In the genomic region with DNA sequence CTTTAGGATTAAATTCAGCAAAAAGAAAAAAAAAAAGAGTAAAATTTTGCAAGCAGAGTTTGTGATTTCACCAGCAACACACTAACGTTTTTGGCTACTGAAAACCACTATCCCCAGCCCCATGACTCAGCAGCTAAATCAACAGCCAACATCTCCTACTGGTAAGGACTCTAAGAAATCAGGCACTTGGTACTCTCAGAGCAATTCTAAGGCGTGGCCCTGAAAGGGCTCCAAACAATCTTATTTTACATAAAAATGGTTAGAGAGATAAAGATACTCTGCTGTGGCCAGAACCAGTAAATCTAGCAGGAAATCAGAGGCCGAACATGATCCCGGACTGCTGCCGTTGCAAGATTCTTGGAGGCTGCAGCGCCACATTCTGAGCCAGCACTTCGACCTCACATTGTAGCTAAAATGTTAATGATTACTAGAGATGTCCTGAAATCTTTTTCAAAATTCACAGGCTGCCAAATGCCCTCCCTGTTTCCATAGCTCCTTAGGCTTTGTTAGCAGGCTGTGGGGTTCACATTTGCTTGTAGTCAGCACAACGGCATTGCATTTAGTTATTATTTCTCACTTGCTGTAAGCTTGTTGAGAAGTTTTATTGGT, we compare ENCODE assay signal across 1 cellular context.
TF ChIP-seq lines count a peak whose summit lies in the region.

No MANE protein-coding gene starts in this region.

TF ChIP-seq in HepG2, 621 proteins besides CTCF, POLR2A, EP300 and RAD21 (continued from another document and continues in another):
- TF ChIP-seq, protein P1, sequence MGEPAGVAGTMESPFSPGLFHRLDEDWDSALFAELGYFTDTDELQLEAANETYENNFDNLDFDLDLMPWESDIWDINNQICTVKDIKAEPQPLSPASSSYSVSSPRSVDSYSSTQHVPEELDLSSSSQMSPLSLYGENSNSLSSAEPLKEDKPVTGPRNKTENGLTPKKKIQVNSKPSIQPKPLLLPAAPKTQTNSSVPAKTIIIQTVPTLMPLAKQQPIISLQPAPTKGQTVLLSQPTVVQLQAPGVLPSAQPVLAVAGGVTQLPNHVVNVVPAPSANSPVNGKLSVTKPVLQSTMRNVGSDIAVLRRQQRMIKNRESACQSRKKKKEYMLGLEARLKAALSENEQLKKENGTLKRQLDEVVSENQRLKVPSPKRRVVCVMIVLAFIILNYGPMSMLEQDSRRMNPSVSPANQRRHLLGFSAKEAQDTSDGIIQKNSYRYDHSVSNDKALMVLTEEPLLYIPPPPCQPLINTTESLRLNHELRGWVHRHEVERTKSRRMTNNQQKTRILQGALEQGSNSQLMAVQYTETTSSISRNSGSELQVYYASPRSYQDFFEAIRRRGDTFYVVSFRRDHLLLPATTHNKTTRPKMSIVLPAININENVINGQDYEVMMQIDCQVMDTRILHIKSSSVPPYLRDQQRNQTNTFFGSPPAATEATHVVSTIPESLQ (CRISPR knock-in tag; conservative IDR thresholded peaks at IDR 0.05): no peak
- no peak; the same call in 1 of the 2 replicates for TF ChIP-seq PITX1 (CRISPR knock-in tag; IDR thresholded peaks at IDR 0.05)
- TF ChIP-seq, protein P2, sequence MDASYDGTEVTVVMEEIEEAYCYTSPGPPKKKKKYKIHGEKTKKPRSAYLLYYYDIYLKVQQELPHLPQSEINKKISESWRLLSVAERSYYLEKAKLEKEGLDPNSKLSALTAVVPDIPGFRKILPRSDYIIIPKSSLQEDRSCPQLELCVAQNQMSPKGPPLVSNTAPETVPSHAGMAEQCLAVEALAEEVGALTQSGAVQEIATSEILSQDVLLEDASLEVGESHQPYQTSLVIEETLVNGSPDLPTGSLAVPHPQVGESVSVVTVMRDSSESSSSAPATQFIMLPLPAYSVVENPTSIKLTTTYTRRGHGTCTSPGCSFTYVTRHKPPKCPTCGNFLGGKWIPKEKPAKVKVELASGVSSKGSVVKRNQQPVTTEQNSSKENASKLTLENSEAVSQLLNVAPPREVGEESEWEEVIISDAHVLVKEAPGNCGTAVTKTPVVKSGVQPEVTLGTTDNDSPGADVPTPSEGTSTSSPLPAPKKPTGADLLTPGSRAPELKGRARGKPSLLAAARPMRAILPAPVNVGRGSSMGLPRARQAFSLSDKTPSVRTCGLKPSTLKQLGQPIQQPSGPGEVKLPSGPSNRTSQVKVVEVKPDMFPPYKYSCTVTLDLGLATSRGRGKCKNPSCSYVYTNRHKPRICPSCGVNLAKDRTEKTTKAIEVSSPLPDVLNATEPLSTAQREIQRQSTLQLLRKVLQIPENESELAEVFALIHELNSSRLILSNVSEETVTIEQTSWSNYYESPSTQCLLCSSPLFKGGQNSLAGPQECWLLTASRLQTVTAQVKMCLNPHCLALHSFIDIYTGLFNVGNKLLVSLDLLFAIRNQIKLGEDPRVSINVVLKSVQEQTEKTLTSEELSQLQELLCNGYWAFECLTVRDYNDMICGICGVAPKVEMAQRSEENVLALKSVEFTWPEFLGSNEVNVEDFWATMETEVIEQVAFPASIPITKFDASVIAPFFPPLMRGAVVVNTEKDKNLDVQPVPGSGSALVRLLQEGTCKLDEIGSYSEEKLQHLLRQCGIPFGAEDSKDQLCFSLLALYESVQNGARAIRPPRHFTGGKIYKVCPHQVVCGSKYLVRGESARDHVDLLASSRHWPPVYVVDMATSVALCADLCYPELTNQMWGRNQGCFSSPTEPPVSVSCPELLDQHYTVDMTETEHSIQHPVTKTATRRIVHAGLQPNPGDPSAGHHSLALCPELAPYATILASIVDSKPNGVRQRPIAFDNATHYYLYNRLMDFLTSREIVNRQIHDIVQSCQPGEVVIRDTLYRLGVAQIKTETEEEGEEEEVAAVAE (CRISPR knock-in tag; IDR thresholded peaks at IDR 0.05; ENCODE audit: borderline replicate concordance): 0 out of 2 replicates have a peak, but pooled peaks have one; percentile 38
- TF ChIP-seq NFIC (IDR thresholded peaks at IDR 0.05; ENCODE audit: low read length): no peak
- TF ChIP-seq, protein P3, sequence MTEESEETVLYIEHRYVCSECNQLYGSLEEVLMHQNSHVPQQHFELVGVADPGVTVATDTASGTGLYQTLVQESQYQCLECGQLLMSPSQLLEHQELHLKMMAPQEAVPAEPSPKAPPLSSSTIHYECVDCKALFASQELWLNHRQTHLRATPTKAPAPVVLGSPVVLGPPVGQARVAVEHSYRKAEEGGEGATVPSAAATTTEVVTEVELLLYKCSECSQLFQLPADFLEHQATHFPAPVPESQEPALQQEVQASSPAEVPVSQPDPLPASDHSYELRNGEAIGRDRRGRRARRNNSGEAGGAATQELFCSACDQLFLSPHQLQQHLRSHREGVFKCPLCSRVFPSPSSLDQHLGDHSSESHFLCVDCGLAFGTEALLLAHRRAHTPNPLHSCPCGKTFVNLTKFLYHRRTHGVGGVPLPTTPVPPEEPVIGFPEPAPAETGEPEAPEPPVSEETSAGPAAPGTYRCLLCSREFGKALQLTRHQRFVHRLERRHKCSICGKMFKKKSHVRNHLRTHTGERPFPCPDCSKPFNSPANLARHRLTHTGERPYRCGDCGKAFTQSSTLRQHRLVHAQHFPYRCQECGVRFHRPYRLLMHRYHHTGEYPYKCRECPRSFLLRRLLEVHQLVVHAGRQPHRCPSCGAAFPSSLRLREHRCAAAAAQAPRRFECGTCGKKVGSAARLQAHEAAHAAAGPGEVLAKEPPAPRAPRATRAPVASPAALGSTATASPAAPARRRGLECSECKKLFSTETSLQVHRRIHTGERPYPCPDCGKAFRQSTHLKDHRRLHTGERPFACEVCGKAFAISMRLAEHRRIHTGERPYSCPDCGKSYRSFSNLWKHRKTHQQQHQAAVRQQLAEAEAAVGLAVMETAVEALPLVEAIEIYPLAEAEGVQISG (CRISPR knock-in tag; IDR thresholded peaks at IDR 0.05): no peak
- TF ChIP-seq, protein P4, sequence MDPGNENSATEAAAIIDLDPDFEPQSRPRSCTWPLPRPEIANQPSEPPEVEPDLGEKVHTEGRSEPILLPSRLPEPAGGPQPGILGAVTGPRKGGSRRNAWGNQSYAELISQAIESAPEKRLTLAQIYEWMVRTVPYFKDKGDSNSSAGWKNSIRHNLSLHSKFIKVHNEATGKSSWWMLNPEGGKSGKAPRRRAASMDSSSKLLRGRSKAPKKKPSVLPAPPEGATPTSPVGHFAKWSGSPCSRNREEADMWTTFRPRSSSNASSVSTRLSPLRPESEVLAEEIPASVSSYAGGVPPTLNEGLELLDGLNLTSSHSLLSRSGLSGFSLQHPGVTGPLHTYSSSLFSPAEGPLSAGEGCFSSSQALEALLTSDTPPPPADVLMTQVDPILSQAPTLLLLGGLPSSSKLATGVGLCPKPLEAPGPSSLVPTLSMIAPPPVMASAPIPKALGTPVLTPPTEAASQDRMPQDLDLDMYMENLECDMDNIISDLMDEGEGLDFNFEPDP (CRISPR knock-in tag; conservative IDR thresholded peaks at IDR 0.05): no peak
- no peak for TF ChIP-seq MEIS1 (CRISPR knock-in tag; IDR thresholded peaks at IDR 0.05; ENCODE audit: borderline replicate concordance)
- no peak for TF ChIP-seq SPEN (CRISPR knock-in tag; IDR thresholded peaks at IDR 0.05; ENCODE audit: low read depth)
- no peak for TF ChIP-seq ZNF282 (IDR thresholded peaks at IDR 0.05; ENCODE audit: partially characterized antibody)
- TF ChIP-seq ZNF563 (CRISPR knock-in tag; IDR thresholded peaks at IDR 0.05): no peak
- no peak for TF ChIP-seq RELA (CRISPR knock-in tag; IDR thresholded peaks at IDR 0.05)
- 0 out of 2 replicates have a peak, but pooled peaks have one; percentile 5 for TF ChIP-seq NCOA2 (CRISPR knock-in tag; IDR thresholded peaks at IDR 0.05)
- TF ChIP-seq MTA3 (CRISPR knock-in tag; IDR thresholded peaks at IDR 0.05): no peak
- TF ChIP-seq ZNF562 (CRISPR knock-in tag; IDR thresholded peaks at IDR 0.05; ENCODE audit: borderline replicate concordance): no peak
- TF ChIP-seq HMGA1 (CRISPR knock-in tag; conservative IDR thresholded peaks at IDR 0.05): no peak
- no peak for TF ChIP-seq FLYWCH1 (CRISPR knock-in tag; IDR thresholded peaks at IDR 0.05)
- TF ChIP-seq ZNF773 (CRISPR knock-in tag; IDR thresholded peaks at IDR 0.05; ENCODE audit: borderline replicate concordance): no peak
- TF ChIP-seq ZNF607 (CRISPR knock-in tag; IDR thresholded peaks at IDR 0.05; ENCODE audit: borderline replicate concordance): peak; percentile 25; the same call in 1 of the 2 replicates
- no peak; the same call in 1 of the 2 replicates for TF ChIP-seq JUNB (CRISPR knock-in tag; IDR thresholded peaks at IDR 0.05; ENCODE audit: borderline replicate concordance)
- no peak for TF ChIP-seq ZSCAN29 (CRISPR knock-in tag; conservative IDR thresholded peaks at IDR 0.05)
- TF ChIP-seq, protein P5, sequence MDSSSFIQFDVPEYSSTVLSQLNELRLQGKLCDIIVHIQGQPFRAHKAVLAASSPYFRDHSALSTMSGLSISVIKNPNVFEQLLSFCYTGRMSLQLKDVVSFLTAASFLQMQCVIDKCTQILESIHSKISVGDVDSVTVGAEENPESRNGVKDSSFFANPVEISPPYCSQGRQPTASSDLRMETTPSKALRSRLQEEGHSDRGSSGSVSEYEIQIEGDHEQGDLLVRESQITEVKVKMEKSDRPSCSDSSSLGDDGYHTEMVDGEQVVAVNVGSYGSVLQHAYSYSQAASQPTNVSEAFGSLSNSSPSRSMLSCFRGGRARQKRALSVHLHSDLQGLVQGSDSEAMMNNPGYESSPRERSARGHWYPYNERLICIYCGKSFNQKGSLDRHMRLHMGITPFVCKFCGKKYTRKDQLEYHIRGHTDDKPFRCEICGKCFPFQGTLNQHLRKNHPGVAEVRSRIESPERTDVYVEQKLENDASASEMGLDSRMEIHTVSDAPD (CRISPR knock-in tag; IDR thresholded peaks at IDR 0.05): no peak
- TF ChIP-seq HOXA5 (CRISPR knock-in tag; IDR thresholded peaks at IDR 0.05): peak; percentile 59; the same call in 1 of the 2 replicates
- TF ChIP-seq, protein P6, sequence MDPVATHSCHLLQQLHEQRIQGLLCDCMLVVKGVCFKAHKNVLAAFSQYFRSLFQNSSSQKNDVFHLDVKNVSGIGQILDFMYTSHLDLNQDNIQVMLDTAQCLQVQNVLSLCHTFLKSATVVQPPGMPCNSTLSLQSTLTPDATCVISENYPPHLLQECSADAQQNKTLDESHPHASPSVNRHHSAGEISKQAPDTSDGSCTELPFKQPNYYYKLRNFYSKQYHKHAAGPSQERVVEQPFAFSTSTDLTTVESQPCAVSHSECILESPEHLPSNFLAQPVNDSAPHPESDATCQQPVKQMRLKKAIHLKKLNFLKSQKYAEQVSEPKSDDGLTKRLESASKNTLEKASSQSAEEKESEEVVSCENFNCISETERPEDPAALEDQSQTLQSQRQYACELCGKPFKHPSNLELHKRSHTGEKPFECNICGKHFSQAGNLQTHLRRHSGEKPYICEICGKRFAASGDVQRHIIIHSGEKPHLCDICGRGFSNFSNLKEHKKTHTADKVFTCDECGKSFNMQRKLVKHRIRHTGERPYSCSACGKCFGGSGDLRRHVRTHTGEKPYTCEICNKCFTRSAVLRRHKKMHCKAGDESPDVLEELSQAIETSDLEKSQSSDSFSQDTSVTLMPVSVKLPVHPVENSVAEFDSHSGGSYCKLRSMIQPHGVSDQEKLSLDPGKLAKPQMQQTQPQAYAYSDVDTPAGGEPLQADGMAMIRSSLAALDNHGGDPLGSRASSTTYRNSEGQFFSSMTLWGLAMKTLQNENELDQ (CRISPR knock-in tag; IDR thresholded peaks at IDR 0.05; ENCODE audit: borderline replicate concordance): no peak
- no peak; the same call in 1 of the 2 replicates for TF ChIP-seq EED (CRISPR knock-in tag; IDR thresholded peaks at IDR 0.05)
- TF ChIP-seq, protein P7, sequence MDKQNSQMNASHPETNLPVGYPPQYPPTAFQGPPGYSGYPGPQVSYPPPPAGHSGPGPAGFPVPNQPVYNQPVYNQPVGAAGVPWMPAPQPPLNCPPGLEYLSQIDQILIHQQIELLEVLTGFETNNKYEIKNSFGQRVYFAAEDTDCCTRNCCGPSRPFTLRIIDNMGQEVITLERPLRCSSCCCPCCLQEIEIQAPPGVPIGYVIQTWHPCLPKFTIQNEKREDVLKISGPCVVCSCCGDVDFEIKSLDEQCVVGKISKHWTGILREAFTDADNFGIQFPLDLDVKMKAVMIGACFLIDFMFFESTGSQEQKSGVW (CRISPR knock-in tag; IDR thresholded peaks at IDR 0.05; ENCODE audit: borderline replicate concordance): no peak
- TF ChIP-seq, protein P8, sequence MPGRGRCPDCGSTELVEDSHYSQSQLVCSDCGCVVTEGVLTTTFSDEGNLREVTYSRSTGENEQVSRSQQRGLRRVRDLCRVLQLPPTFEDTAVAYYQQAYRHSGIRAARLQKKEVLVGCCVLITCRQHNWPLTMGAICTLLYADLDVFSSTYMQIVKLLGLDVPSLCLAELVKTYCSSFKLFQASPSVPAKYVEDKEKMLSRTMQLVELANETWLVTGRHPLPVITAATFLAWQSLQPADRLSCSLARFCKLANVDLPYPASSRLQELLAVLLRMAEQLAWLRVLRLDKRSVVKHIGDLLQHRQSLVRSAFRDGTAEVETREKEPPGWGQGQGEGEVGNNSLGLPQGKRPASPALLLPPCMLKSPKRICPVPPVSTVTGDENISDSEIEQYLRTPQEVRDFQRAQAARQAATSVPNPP (CRISPR knock-in tag; IDR thresholded peaks at IDR 0.05): no peak
- TF ChIP-seq, protein P9, sequence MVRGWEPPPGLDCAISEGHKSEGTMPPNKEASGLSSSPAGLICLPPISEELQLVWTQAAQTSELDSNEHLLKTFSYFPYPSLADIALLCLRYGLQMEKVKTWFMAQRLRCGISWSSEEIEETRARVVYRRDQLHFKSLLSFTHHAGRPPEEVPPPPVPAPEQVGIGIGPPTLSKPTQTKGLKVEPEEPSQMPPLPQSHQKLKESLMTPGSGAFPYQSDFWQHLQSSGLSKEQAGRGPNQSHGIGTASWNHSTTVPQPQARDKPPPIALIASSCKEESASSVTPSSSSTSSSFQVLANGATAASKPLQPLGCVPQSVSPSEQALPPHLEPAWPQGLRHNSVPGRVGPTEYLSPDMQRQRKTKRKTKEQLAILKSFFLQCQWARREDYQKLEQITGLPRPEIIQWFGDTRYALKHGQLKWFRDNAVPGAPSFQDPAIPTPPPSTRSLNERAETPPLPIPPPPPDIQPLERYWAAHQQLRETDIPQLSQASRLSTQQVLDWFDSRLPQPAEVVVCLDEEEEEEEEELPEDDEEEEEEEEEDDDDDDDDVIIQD (CRISPR knock-in tag; IDR thresholded peaks at IDR 0.05; ENCODE audit: low read depth): no peak
- TF ChIP-seq CBX1 (IDR thresholded peaks at IDR 0.05; ENCODE audit: low read depth): no peak
- TF ChIP-seq, protein P10, sequence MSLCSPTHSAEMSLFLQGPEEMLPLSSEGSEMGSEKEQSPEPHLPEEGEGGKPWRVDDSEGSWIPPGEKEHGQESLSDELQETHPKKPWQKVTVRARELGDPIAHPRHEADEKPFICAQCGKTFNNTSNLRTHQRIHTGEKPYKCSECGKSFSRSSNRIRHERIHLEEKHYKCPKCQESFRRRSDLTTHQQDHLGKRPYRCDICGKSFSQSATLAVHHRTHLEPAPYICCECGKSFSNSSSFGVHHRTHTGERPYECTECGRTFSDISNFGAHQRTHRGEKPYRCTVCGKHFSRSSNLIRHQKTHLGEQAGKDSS (CRISPR knock-in tag; IDR thresholded peaks at IDR 0.05; ENCODE audit: borderline replicate concordance, low read depth): 0 out of 2 replicates have a peak, but pooled peaks have one; percentile 34
- TF ChIP-seq ZMAT3 (CRISPR knock-in tag; conservative IDR thresholded peaks at IDR 0.05): peak; percentile 60; the same call in 1 of the 2 replicates
- 0 out of 2 replicates have a peak, but pooled peaks have one; percentile 45 for TF ChIP-seq ARNTL (CRISPR knock-in tag; IDR thresholded peaks at IDR 0.05)
- no peak for TF ChIP-seq HMG20B (CRISPR knock-in tag; conservative IDR thresholded peaks at IDR 0.05)
- peak; percentile 33; the same call in 1 of the 2 replicates for TF ChIP-seq TARDBP (CRISPR knock-in tag; IDR thresholded peaks at IDR 0.05)
- TF ChIP-seq FOXA3 (CRISPR knock-in tag; IDR thresholded peaks at IDR 0.05): peak; percentile 57
